10 cellular contexts compared by ENCODE assay signal in the genomic region with DNA sequence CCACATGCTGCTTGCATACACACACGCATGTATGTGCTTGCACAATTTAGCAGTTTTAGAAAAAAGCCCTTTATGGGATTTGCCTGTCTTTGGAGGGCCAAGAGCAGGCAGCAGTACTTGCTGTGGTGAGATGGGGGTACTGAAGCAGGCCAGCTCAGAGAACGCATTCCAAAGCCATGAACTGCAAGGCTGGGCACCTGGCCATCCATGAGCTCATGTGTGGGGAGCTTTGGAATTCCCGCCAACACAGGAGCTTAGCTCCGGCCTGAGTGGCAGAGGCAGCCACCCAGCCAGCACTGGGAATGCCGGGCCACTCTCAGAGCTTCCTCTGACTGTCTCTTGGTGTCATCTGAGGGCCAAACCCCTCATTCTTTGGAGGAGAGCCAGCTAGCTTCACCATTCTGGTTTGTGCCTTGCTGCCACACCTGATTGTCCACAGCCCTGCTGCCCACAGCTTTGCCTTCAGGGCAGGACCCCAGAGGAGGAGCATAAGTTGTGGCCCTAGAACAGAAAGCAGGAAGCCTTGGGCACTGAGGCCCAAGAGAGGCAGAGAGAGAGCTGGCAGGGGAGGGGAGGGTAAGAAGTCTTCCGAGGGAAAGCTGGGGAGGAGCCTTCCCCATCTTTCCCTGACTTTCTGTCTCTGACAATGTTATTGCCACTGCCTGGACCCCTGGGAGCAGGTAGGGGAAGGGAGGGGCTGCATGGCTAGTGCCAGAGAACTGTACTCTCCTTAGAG.
DNase-seq lines count a peak whose midpoint lies in the region; ATAC-seq, FAIRE-seq and TF ChIP-seq lines count a peak whose summit lies in the region.
"Had no signal": no experiment of that assay in that cellular context is flagged by ENCODE, and none has a peak within 500 bp of the region (broad histone marks: within the 10 kb centered on the region; RNA-seq: fewer than 3 reads in every experiment).

No MANE protein-coding gene starts in this region.

- no peak overlapping the region for H3K27ac ChIP-seq in brain microvascular endothelial cell
- H3K27ac ChIP-seq in keratinocyte (ENCODE audit: control insufficient read depth, insufficient read depth, low read length), result peak overlapping the region; percentile 39

- H3K9ac ChIP-seq in keratinocyte (ENCODE audit: control insufficient read depth, extremely low read depth, insufficient read depth, low read length), result no peak overlapping the region

- no peaks in the 10 kb centered on the region for H4K20me1 ChIP-seq in keratinocyte (ENCODE audit: control insufficient read depth, extremely low read depth, insufficient read depth, low read length)

- no peak overlapping the region for H3K4me3 Mint-ChIP-seq in stimulated activated memory B cell treated with anti-CD40 and anti-IgM and Interleukin-4, amounts not matched to agents 10 μg/mL and 1 μg/mL and 100 μg/mL, for 72 hours
- H3K4me3 Mint-ChIP-seq: dendritic cell treated with granulocyte-macrophage colony-stimulating factor and Interleukin-4, amounts not matched to agents 40 ng/mL and 50 ng/mL, for 4 days; stimulated activated naive CD8-positive, alpha-beta T cell treated with anti-CD3 and anti-CD28 coated beads, Interleukin-15, Interleukin-2, amounts not matched to agents 100 ng/mL and 50 ng/mL, for 24 hours had no signal

- TF ChIP-seq CTCF in brain microvascular endothelial cell (IDR thresholded peaks at IDR 0.05; ENCODE audit: low read depth, low read length, missing control alignments) (peak; percentile 53), keratinocyte (optimal IDR thresholded peaks at IDR 0.05 in 1 of 3, IDR thresholded peaks at IDR 0.05 in 1 of 3, conservative IDR thresholded peaks at IDR 0.05 in 1 of 3; ENCODE audit: extremely low read depth in 1 of 3, insufficient read depth in 2 of 3, low read length in 3 of 3) (peak; percentile 0 to 51 (median 48))

- H3K27me3 ChIP-seq in brain microvascular endothelial cell (replicated peaks) (peaks cover 41% of the 10 kb centered on the region), keratinocyte (ENCODE audit: control insufficient read depth, extremely low read depth, insufficient read depth, low read length) (no peaks in the 10 kb centered on the region)

- H3K9me3 Mint-ChIP-seq in stimulated activated memory B cell treated with anti-CD40 and anti-IgM and Interleukin-4, amounts not matched to agents 10 μg/mL and 1 μg/mL and 100 μg/mL, for 72 hours, result no peaks in the 10 kb centered on the region
- H3K9me3 Mint-ChIP-seq: dendritic cell treated with granulocyte-macrophage colony-stimulating factor and Interleukin-4, amounts not matched to agents 40 ng/mL and 50 ng/mL, for 4 days; stimulated activated naive CD8-positive, alpha-beta T cell treated with anti-CD3 and anti-CD28 coated beads, Interleukin-15, Interleukin-2, amounts not matched to agents 100 ng/mL and 50 ng/mL, for 24 hours had no signal

- in situ Hi-C loops in brain microvascular endothelial cell (cut with HindIII; ENCODE audit: low pct_ligation_motif_present, low sequenced_read_pairs), result no loop called here

- dilution Hi-C loops in keratinocyte (cut with MboI; ENCODE audit: extremely low pct_ligation_motif_present, low sequenced_read_pairs), result no loop called here

- H3K36me3 Mint-ChIP-seq in stimulated activated memory B cell treated with anti-CD40 and anti-IgM and Interleukin-4, amounts not matched to agents 10 μg/mL and 1 μg/mL and 100 μg/mL, for 72 hours, result no peaks in the 10 kb centered on the region

- peak; percentile 100 for FAIRE-seq in keratinocyte (lab: Jason Lieb, UNC)

- H2AFZ ChIP-seq in keratinocyte (ENCODE audit: control insufficient read depth, low read length), result peak overlapping the region; percentile 62

- no peaks in the 10 kb centered on the region for H3K9me1 ChIP-seq in keratinocyte (ENCODE audit: control insufficient read depth, extremely low read depth, insufficient read depth, low read length)

- DNase-seq in HT-29 (ENCODE audit: low spot score) (peak; percentile 55), brain microvascular endothelial cell (peak; percentile 88), keratinocyte (ENCODE audit: low read depth, low spot score) (peak; percentile 99), superior temporal gyrus (ENCODE audit: extremely low spot score) (peak; percentile 73), HuH-7.5 (ENCODE audit: low spot score) (no peak)
- DNase-seq in activated T-cell treated with anti-CD3 and anti-CD28 coated beads, Interleukin-2, amount 50 U/mL, for 48 hours, result no peak

- no peak overlapping the region for H3K27ac Mint-ChIP-seq in stimulated activated memory B cell treated with anti-CD40 and anti-IgM and Interleukin-4, amounts not matched to agents 10 μg/mL and 1 μg/mL and 100 μg/mL, for 72 hours
- H3K27ac Mint-ChIP-seq: dendritic cell treated with granulocyte-macrophage colony-stimulating factor and Interleukin-4, amounts not matched to agents 40 ng/mL and 50 ng/mL, for 4 days; stimulated activated naive CD8-positive, alpha-beta T cell treated with anti-CD3 and anti-CD28 coated beads, Interleukin-15, Interleukin-2, amounts not matched to agents 100 ng/mL and 50 ng/mL, for 24 hours had no signal

- peak overlapping the region; percentile 30 for H3K4me2 ChIP-seq in keratinocyte (ENCODE audit: control insufficient read depth, extremely low read depth, insufficient read depth, low read depth, low read length)

- H3K4me1 Mint-ChIP-seq in stimulated activated memory B cell treated with anti-CD40 and anti-IgM and Interleukin-4, amounts not matched to agents 10 μg/mL and 1 μg/mL and 100 μg/mL, for 72 hours, result peaks cover 9% of the 10 kb centered on the region

- no peaks in the 10 kb centered on the region for H3K36me3 ChIP-seq in brain microvascular endothelial cell (replicated peaks)
- H3K36me3 ChIP-seq in keratinocyte (ENCODE audit: control insufficient read depth in 2 of 2, extremely low read depth in 1 of 2, insufficient read depth in 2 of 2, low read length in 2 of 2), result no peaks in the 10 kb centered on the region

- ATAC-seq in GM18870 (IDR thresholded peaks at IDR 0.05; ENCODE audit: unreplicated experiment), result no peak
- no peak for ATAC-seq in stimulated activated memory B cell treated with anti-CD40 and anti-IgM and Interleukin-4, amounts not matched to agents 10 μg/mL and 1 μg/mL and 100 μg/mL, for 72 hours

- H3K9me3 ChIP-seq in keratinocyte (ENCODE audit: control insufficient read depth, low read depth, low read length), result no peaks in the 10 kb centered on the region

- H3K4me3 ChIP-seq in brain microvascular endothelial cell (ENCODE audit: low read depth, low read length) (no peak overlapping the region), keratinocyte (ENCODE audit: control insufficient read depth in 2 of 3, extremely low read depth in 1 of 3, insufficient read depth in 2 of 3, low read depth in 1 of 3, low read length in 3 of 3) (no peak overlapping the region)

- no peaks in the 10 kb centered on the region for H3K79me2 ChIP-seq in keratinocyte (ENCODE audit: control insufficient read depth, insufficient read depth, low read length)

- peaks cover 28% of the 10 kb centered on the region for H3K4me1 ChIP-seq in keratinocyte (ENCODE audit: control insufficient read depth, extremely low read depth, insufficient read depth, low read length)

- peaks cover 85% of the 10 kb centered on the region for H3K27me3 Mint-ChIP-seq in stimulated activated memory B cell treated with anti-CD40 and anti-IgM and Interleukin-4, amounts not matched to agents 10 μg/mL and 1 μg/mL and 100 μg/mL, for 72 hours

Comparison
In these comparisons a context has a peak if more than half of its experiments do, and no peak if none do; other contexts are left out.
1. DNase-seq: peak in HT-29 (single experiment), brain microvascular endothelial cell (single experiment), keratinocyte (single experiment) and superior temporal gyrus (single experiment); none in HuH-7.5 (single experiment) and activated T-cell treated with anti-CD3 and anti-CD28 coated beads, Interleukin-2, amount 50 U/mL, for 48 hours (0 of 2).